In the genomic region with DNA sequence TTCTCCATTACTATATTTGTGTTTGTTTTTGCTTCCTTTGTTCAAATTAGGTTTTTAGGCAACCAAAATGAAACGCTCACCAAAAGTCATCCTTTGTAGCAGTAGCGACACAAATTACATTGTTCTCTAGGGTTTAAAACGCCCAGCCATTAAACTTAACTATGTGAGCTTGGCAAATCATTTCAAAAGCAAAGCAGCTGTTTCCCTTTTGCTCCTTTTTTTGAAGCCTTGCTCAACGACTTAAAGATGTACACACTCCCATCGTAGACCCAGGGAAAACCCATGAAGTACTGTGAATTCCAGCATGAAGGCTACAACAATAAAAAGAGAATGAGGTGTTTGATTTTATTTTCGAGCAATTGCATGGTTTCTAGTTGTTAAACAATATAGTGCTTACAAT, we compare ENCODE assay signal across 20 cellular contexts.
A peak's percentile ranks its signal among the peaks of the same experiment; 100 is the strongest.
DNase-seq lines count a peak whose midpoint lies in the region; ATAC-seq and TF ChIP-seq lines count a peak whose summit lies in the region.
"Had no signal": no experiment of that assay in that cellular context is flagged by ENCODE, and none has a peak within 500 bp of the region (broad histone marks: within the 10 kb centered on the region; RNA-seq: fewer than 3 reads in every experiment).

No MANE protein-coding gene starts in this region.

- peak overlapping the region; percentile 7 for H3K27ac ChIP-seq in A673 (ENCODE audit: low read depth, low read length, poor library complexity, severe bottlenecking)
- H3K27ac ChIP-seq: Peyer's patch, SJSA1 had no signal

- H3K27me3 ChIP-seq in A673 (replicated peaks; ENCODE audit: insufficient read depth, low read depth, low read length, poor library complexity), result no peaks in the 10 kb centered on the region
- H3K27me3 ChIP-seq: Peyer's patch, SJSA1 had no signal

- peaks cover 37% of the 10 kb centered on the region for H3K4me1 ChIP-seq in A673 (ENCODE audit: insufficient read depth, low read length, poor library complexity, severe bottlenecking)
- H3K4me1 ChIP-seq: SJSA1 had no signal

- DNase-seq in A673 (ENCODE audit: low spot score), result peak; percentile 65
- peak; percentile 8 for DNase-seq in AG10803 (ENCODE audit: low read depth)
- peak; percentile 20 to 62 for DNase-seq in cardiac fibroblast (ENCODE audit: low read depth in 2 of 2)
- peak; percentile 50 for DNase-seq in left kidney (ENCODE audit: low read depth, low spot score)
- no peak for DNase-seq in NCI-H1048 (lab: John Stamatoyannopoulos, UW)
- DNase-seq in DMS114 treated with DMSO at 0.1 percent for 48 hours (lab: John Stamatoyannopoulos, UW; ENCODE audit: unreplicated experiment), result no peak
- DNase-seq: DMS79 treated with DMSO at 0.1 percent for 48 hours; GOT3; KG1; MV-4-11; NCI-H146; NCI-H2029 treated with DMSO at 0.1 percent for 48 hours; NCI-H226; NCI-H524 treated with DMSO at 0.1 percent for 48 hours; NK-92 treated with Interleukin-12 subunit alpha and Interleukin-12 subunit beta, amount 100 ng/mL, for 24 hours; Peyer's patch had no signal

- TF ChIP-seq CTCF in A673 (conservative IDR thresholded peaks at IDR 0.05; ENCODE audit: low read depth, low read length), result no peak
- no peak for TF ChIP-seq CTCF in AG10803 (conservative IDR thresholded peaks at IDR 0.05; ENCODE audit: low read length)
- no peak for TF ChIP-seq CTCF in cardiac fibroblast (IDR thresholded peaks at IDR 0.05; ENCODE audit: low read depth, low read length)

- no peak for ATAC-seq in HG02571 (IDR thresholded peaks at IDR 0.05; ENCODE audit: unreplicated experiment)
- ATAC-seq: HCT116, HepG2 had no signal

- H3K4me3 ChIP-seq in A673 (ENCODE audit: low read depth, low read length, poor library complexity, severe bottlenecking) (no peak overlapping the region), AG10803 (ENCODE audit: low read length) (no peak overlapping the region), cardiac fibroblast (replicated peaks in 1 of 2; ENCODE audit: low read depth in 2 of 2, low read length in 2 of 2) (no peak overlapping the region)
- H3K4me3 ChIP-seq: Peyer's patch, SJSA1 had no signal

- no peaks in the 10 kb centered on the region for H3K36me3 ChIP-seq in A673 (ENCODE audit: insufficient read depth, low read length, poor library complexity, severe bottlenecking)
- H3K36me3 ChIP-seq: Peyer's patch, SJSA1 had no signal

- no TSS peak for BruUV-seq in A673 (replicated peaks; lab: Mats Ljungman, UMichigan)

- no peaks in the 10 kb centered on the region for H3K9me3 ChIP-seq in A673 (ENCODE audit: low read depth, low read length, poor library complexity, severe bottlenecking)
- H3K9me3 ChIP-seq: Peyer's patch, SJSA1 had no signal

- POLR2A ChIA-PET in A673 (lab: Charles Lee; ENCODE audit: low non-redundant PET), result no interaction called here

- intact Hi-C loops in A673 (cut with micrococcal nuclease; ENCODE audit: unreplicated experiment), result no loop called here

- CTCF ChIA-PET in A673 (lab: Charles Lee), result no interaction called here

Comparison
In these comparisons a context has a peak if more than half of its experiments do, and no peak if none do; other contexts are left out.
1. DNase-seq: peak in A673 (single experiment), AG10803 (single experiment), cardiac fibroblast (2 of 2) and left kidney (single experiment); none in NCI-H1048 (single experiment) and DMS114 treated with DMSO at 0.1 percent for 48 hours (single experiment).